Comparison of ENCODE assay signal across 11 cellular contexts in genomic region chr2:41720298-41720697, GRCh38.
A peak's percentile ranks its signal among the peaks of the same experiment; 100 is the strongest.
DNase-seq lines count a peak whose midpoint lies in the region; ATAC-seq and TF ChIP-seq lines count a peak whose summit lies in the region.
"Had no signal": no experiment of that assay in that cellular context is flagged by ENCODE, and none has a peak within 500 bp of the region (broad histone marks: within the 10 kb centered on the region; RNA-seq: fewer than 3 reads in every experiment).

No MANE protein-coding gene starts in this region.

- peak overlapping the region in 1 of 3 donors; percentile 26 for H3K4me3 ChIP-seq in right lobe of liver
- no peak overlapping the region for H3K4me3 ChIP-seq in lower leg skin (ENCODE audit: low read depth, poor library complexity, severe bottlenecking)
- no peak overlapping the region for H3K4me3 ChIP-seq in A673 (ENCODE audit: low read depth, low read length, poor library complexity, severe bottlenecking)

- CTCF ChIA-PET in A673 (lab: Charles Lee), result no interaction called here

- TF ChIP-seq CTCF in right lobe of liver (IDR thresholded peaks at IDR 0.05) (no peak), lower leg skin (IDR thresholded peaks at IDR 0.05) (no peak), A673 (conservative IDR thresholded peaks at IDR 0.05; ENCODE audit: low read depth, low read length) (no peak)

- no peak for DNase-seq in right lobe of liver
- no peak for DNase-seq in lower leg skin (ENCODE audit: low spot score in 2 of 2)
- DNase-seq in A673 (ENCODE audit: low spot score), result no peak
- no peak for DNase-seq in NCI-H2227 treated with DMSO at 0.1 percent for 48 hours (lab: John Stamatoyannopoulos, UW)
- DNase-seq in NK-92 (lab: John Stamatoyannopoulos, UW; ENCODE audit: unreplicated experiment), result no peak
- DNase-seq: KG1, T-helper 1 cell had no signal

- H3K9me3 ChIP-seq in right lobe of liver (no peaks in the 10 kb centered on the region), A673 (ENCODE audit: low read depth, low read length, poor library complexity, severe bottlenecking) (no peaks in the 10 kb centered on the region)
- H3K9me3 ChIP-seq: neutrophil had no signal

- TF ChIP-seq POLR2A in right lobe of liver (IDR thresholded peaks at IDR 0.05) (no peak), lower leg skin (IDR thresholded peaks at IDR 0.05) (no peak)

- peak overlapping the region; percentile 2 to 41 (median 8) for H3K27ac ChIP-seq in right lobe of liver
- H3K27ac ChIP-seq in A673 (ENCODE audit: low read depth, low read length, poor library complexity, severe bottlenecking), result no peak overlapping the region
- H3K27ac ChIP-seq: neutrophil had no signal

- H3K27me3 ChIP-seq in right lobe of liver (no peaks in the 10 kb centered on the region), A673 (replicated peaks; ENCODE audit: insufficient read depth, low read depth, low read length, poor library complexity) (no peaks in the 10 kb centered on the region)
- H3K27me3 ChIP-seq: neutrophil had no signal

- POLR2A ChIA-PET in A673 (lab: Charles Lee; ENCODE audit: low non-redundant PET), result no interaction called here

- no TSS peak for BruUV-seq in A673 (replicated peaks; lab: Mats Ljungman, UMichigan)

- intact Hi-C loops in right lobe of liver (cut with DNase I) (no loop called here), lower leg skin (cut with DNase I; ENCODE audit: low total_unique reads) (no loop called here), A673 (cut with micrococcal nuclease; ENCODE audit: unreplicated experiment) (no loop called here)

- H3K4me1 ChIP-seq in right lobe of liver (peaks cover 0 to 31% (median 10%) of the 10 kb centered on the region in 4 donors), A673 (ENCODE audit: insufficient read depth, low read length, poor library complexity, severe bottlenecking) (no peaks in the 10 kb centered on the region)

- 3% methylated on average over 1 of the region's 1 CpG for WGBS in right lobe of liver (ENCODE audit: insufficient coverage, low coverage, low lambda C conversion rate, missing lambda C conversion rate)
- WGBS in lower leg skin, 2 donors, result 30 to 38% methylated on average over 1 of the region's 1 CpG

- ATAC-seq in GM18858 (IDR thresholded peaks at IDR 0.05; ENCODE audit: unreplicated experiment) (peak; percentile 52), GM21526 (IDR thresholded peaks at IDR 0.05; ENCODE audit: low FRiP score, unreplicated experiment) (peak; percentile 59), HG03354 (IDR thresholded peaks at IDR 0.05; ENCODE audit: poor library complexity, severe bottlenecking, unreplicated experiment) (peak; percentile 75), right lobe of liver (peak; percentile 38 to 47 (median 42))

- H3K36me3 ChIP-seq in right lobe of liver (no peaks in the 10 kb centered on the region), A673 (ENCODE audit: insufficient read depth, low read length, poor library complexity, severe bottlenecking) (no peaks in the 10 kb centered on the region)
- H3K36me3 ChIP-seq: neutrophil had no signal
